ENCODE assay signal across 16 cellular contexts in the genomic region with DNA sequence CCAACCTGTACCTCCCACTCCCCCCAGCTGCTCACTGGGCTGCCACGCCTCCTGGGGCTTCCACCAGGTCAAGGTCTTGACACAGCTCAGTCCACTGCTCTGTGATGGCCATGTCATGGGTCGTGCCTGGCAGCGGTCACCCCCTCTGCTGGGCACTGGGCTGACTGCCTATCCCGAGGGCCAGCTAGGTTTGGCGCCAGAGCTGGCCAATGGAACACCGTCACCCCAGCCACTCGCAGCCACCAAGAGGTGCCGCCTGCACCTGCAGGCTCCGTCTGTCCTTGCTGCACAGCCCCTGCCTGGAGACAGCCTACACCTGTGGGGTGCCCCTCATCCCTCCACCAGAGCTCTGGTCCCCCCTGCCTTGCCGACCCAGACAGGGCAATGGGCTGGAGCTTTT. TPM values are rescaled to one million over a fixed set of nuclear protein-coding genes. Genes with fewer than 3 reads are reported as not detected.
DNase-seq lines count a peak whose midpoint lies in the region; TF ChIP-seq lines count a peak whose summit lies in the region.
"Had no signal": no experiment of that assay in that cellular context is flagged by ENCODE, and none has a peak within 500 bp of the region (broad histone marks: within the 10 kb centered on the region; RNA-seq: fewer than 3 reads in every experiment).

No MANE protein-coding gene starts in this region.

- no peaks in the 10 kb centered on the region for H3K9me3 Mint-ChIP-seq in brain
- H3K9me3 Mint-ChIP-seq: activated naive CD8-positive, alpha-beta T cell treated with anti-CD3 and anti-CD28 coated beads for 36 hours; stimulated activated naive CD8-positive, alpha-beta T cell treated with anti-CD3 and anti-CD28 coated beads, Interleukin-15, Interleukin-2, amounts not matched to agents 100 ng/mL and 50 ng/mL, for 24 hours had no signal

- H3K4me1 Mint-ChIP-seq in brain = peaks cover 29% of the 10 kb centered on the region

- peak overlapping the region in 2 of 5 experiments; percentile 41 to 46 for H3K4me3 Mint-ChIP-seq in brain
- H3K4me3 Mint-ChIP-seq: stimulated activated naive CD8-positive, alpha-beta T cell treated with anti-CD3 and anti-CD28 coated beads, Interleukin-15, Interleukin-2, amounts not matched to agents 100 ng/mL and 50 ng/mL, for 24 hours had no signal

- peaks cover 5% of the 10 kb centered on the region for H3K27me3 Mint-ChIP-seq in brain
- H3K27me3 Mint-ChIP-seq: stimulated activated naive CD8-positive, alpha-beta T cell treated with anti-CD3 and anti-CD28 coated beads, Interleukin-15, Interleukin-2, amounts not matched to agents 100 ng/mL and 50 ng/mL, for 24 hours had no signal

- peak overlapping the region in 4 of 5 experiments; percentile 14 to 78 (median 58) for H3K27ac Mint-ChIP-seq in brain
- H3K27ac Mint-ChIP-seq: activated naive CD8-positive, alpha-beta T cell treated with anti-CD3 and anti-CD28 coated beads for 36 hours; stimulated activated naive CD8-positive, alpha-beta T cell treated with anti-CD3 and anti-CD28 coated beads, Interleukin-15, Interleukin-2, amounts not matched to agents 100 ng/mL and 50 ng/mL, for 24 hours had no signal

- no peaks in the 10 kb centered on the region for H3K36me3 Mint-ChIP-seq in brain

- no peak for TF ChIP-seq CTCF in brain (conservative IDR thresholded peaks at IDR 0.05)

- intact Hi-C loops in posterior vena cava (cut with DNase I) = loop anchor here in 1 of 2 donors (5.0 kb wide), 1 partner anchor 62 kb away; the partner anchor contains the start of gene WDR90

- peak in 2 of 3 experiments; percentile 43 to 57 for DNase-seq in NCI-H1417 (lab: John Stamatoyannopoulos, UW)
- DNase-seq in NCI-H1417 treated with DMSO at 0.1 percent for 48 hours (lab: John Stamatoyannopoulos, UW) = no peak
- DNase-seq in NAMALWA (ENCODE audit: low spot score) = peak; percentile 36
- DNase-seq in posterior vena cava (ENCODE audit: low spot score) = peak; percentile 78
- DNase-seq in activated naive CD4-positive, alpha-beta T cell treated with Interleukin-2 at 50 U/mL for 16 hours = no peak
- DNase-seq in NOMO-1 treated with dmso at 0.1 percent for 144 hours (lab: John Stamatoyannopoulos, UW; ENCODE audit: unreplicated experiment) = no peak
- no peak for DNase-seq in NK-92 (lab: John Stamatoyannopoulos, UW; ENCODE audit: unreplicated experiment)
- DNase-seq: activated CD4-positive, alpha-beta T cell treated with anti-CD3 and anti-CD28 coated beads, Interleukin-2, amount 50 U/mL, for 48 hours; activated naive CD8-positive, alpha-beta T cell treated with anti-CD3 and anti-CD28 coated beads for 36 hours; effector CD8-positive, alpha-beta T cell; Kasumi-1; SIG-M5 had no signal

RNA-seq across cellular contexts. Expression of gene RAB40C, which starts 4.5 kb away (rescaled TPM):
- polyA plus RNA-seq in brain (ENCODE audit: insufficient read depth, low read depth, low replicate concordance) = 41.1 TPM
- total RNA-seq in posterior vena cava = 10 to 100 TPM; 13.0 to 13.6 TPM

RNA-seq across cellular contexts. Expression of gene PIGQ, which starts 15.6 kb away (rescaled TPM):
- 75.8 TPM for polyA plus RNA-seq in brain (ENCODE audit: insufficient read depth, low read depth, low replicate concordance)
- total RNA-seq in posterior vena cava = 10 to 100 TPM; 22.1 to 25.4 TPM

RNA-seq across cellular contexts. Expression of gene NHLRC4, which starts 18.5 kb away (rescaled TPM):
- polyA plus RNA-seq in brain (ENCODE audit: insufficient read depth, low read depth, low replicate concordance) = 0.36 TPM
- total RNA-seq in posterior vena cava = under 1 TPM; 0.38 to 0.65 TPM

RNA-seq across cellular contexts. Expression of gene PRR35, which starts 25.2 kb away (rescaled TPM):
- not detected for polyA plus RNA-seq in brain (ENCODE audit: insufficient read depth, low read depth, low replicate concordance)
- total RNA-seq in posterior vena cava = not detected
- total RNA-seq: A673; activated naive CD8-positive, alpha-beta T cell treated with anti-CD3 and anti-CD28 coated beads for 36 hours; heart right ventricle had no signal
- polyA plus RNA-seq: heart right ventricle had no signal

RNA-seq across cellular contexts. Expression of gene WFIKKN1, which starts 45.4 kb away (rescaled TPM):
- polyA plus RNA-seq in brain (ENCODE audit: insufficient read depth, low read depth, low replicate concordance) = 1.4 TPM
- under 1 TPM; 0.14 TPM for total RNA-seq in posterior vena cava

Comparison
In these comparisons a context has a peak if more than half of its experiments do, and no peak if none do; other contexts are left out.
1. DNase-seq: peak in NCI-H1417 (2 of 3), NAMALWA (single experiment) and posterior vena cava (single experiment); none in NCI-H1417 treated with DMSO at 0.1 percent for 48 hours (single experiment), activated naive CD4-positive, alpha-beta T cell treated with Interleukin-2 at 50 U/mL for 16 hours (single experiment), NOMO-1 treated with dmso at 0.1 percent for 144 hours (single experiment) and NK-92 (single experiment).